In the genomic region with DNA sequence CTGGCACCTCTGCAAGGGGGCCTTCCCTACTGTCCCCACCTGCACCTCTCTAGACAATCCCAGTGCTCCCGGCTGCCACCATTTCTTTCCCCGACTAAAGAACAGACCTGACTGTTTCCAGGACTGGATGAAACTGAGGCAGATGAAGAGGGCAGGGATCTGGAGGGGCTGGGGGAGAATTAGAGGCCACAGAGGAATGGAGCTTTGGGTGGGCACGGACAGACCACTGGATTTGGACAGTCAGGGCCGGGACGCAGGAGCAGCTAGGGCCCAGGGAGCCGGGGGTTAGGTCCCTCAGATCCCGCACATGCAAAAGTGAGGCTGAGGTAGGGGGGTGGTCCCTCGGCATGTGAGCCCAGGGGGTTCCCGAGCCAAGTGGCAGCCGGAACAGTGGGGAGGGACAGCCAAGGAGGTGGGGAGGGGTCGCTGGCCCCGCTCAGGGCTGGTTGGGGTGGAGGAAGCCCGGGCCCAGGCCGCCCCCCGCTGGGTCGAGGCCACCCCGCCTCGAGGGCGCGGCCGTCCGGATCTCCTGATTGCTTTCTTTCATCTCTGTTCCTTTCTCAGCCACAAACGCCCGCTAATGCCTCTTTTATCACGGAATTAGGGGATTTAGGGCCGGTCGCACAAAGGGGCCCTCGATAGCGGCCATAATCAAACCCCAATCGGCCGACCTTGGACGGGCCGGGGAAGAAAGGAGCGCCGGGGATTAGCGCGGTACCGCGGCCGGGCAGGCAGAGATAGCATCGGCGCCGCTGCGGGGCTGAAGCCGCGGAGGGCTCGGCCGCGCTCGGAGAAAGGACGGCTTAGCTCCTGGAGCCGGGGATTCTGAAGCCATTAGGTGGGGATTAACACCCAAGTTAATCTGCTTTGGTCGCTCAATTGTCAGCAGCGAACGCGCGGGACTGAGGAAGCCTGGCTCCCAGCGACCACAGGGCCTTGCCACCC, we compare ENCODE assay signal across 1 cellular context.
TF ChIP-seq lines count a peak whose summit lies in the region.

No MANE protein-coding gene starts in this region.

TF ChIP-seq in H1, 55 proteins besides CTCF, POLR2A, EP300 and RAD21:
- TF ChIP-seq ASH2L (IDR thresholded peaks at IDR 0.05; ENCODE audit: low read length): peak; percentile 60
- TF ChIP-seq KDM4A (IDR thresholded peaks at IDR 0.05; ENCODE audit: low read depth, low read length, severe bottlenecking): peak; percentile 27
- no peak for TF ChIP-seq SIRT6 (IDR thresholded peaks at IDR 0.05; ENCODE audit: low read length)
- no peak for TF ChIP-seq BACH1 (IDR thresholded peaks at IDR 0.05; ENCODE audit: low read length)
- TF ChIP-seq NANOG (IDR thresholded peaks at IDR 0.05; ENCODE audit: insufficient read depth, low read depth, low read length, poor library complexity, severe bottlenecking): no peak
- peak; percentile 73 for TF ChIP-seq EZH2 (IDR thresholded peaks at IDR 0.05; ENCODE audit: low read depth, low read length, severe bottlenecking)
- 0 out of 2 replicates have a peak, but pooled peaks have one; percentile 47 for TF ChIP-seq RBBP5 (IDR thresholded peaks at IDR 0.05; ENCODE audit: borderline replicate concordance, low read depth, low read length)
- peak; percentile 69; the same call in 1 of the 2 replicates for TF ChIP-seq SUZ12 (IDR thresholded peaks at IDR 0.05; ENCODE audit: low read length)
